In the genomic region with DNA sequence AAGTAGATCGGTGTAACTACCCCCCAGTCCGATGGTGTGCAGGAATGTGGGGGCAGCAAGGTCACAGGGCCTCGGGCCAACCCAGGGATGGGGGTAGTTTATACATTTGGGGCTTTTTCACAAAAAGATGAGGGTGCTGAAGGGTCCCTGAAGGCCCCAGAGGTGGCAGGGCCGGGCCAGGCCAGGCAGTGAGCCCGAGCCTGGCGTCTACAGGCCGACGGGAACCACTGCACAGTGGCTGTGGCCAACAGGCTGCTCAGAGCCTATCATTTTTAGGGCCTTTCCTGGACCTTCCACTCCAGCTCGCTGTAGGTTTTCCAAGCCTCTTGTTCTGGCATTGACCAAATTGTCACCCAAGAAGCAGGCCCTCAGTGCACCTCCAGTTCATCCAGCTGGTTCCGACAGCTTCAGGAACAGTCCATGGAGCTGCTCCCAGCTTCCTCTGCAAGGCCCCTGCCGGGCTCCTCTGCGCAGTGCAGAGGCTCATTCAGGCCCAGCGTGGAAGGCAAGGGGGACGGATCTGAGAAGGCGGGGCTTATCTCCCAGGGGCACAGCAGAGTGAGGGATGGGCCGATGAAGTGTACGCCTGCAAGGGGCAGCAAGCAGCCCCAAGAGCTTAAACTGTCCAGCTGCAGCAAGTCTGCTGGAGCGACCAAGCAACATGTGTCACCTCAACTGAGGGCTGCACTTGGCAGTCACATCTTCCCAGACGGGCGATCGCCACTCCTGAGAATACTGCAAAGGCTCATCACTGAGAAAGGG, we compare ENCODE assay signal across 1 cellular context.
A peak's percentile ranks its signal among the peaks of the same experiment; 100 is the strongest.
TF ChIP-seq lines count a peak whose summit lies in the region.

No MANE protein-coding gene starts in this region.

TF ChIP-seq in K562, 482 proteins besides CTCF, POLR2A, EP300 and RAD21:
- TF ChIP-seq, protein P1, sequence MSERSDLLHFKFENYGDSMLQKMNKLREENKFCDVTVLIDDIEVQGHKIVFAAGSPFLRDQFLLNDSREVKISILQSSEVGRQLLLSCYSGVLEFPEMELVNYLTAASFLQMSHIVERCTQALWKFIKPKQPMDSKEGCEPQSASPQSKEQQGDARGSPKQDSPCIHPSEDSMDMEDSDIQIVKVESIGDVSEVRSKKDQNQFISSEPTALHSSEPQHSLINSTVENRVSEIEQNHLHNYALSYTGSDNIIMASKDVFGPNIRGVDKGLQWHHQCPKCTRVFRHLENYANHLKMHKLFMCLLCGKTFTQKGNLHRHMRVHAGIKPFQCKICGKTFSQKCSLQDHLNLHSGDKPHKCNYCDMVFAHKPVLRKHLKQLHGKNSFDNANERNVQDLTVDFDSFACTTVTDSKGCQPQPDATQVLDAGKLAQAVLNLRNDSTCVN (CRISPR knock-in tag; IDR thresholded peaks at IDR 0.05) = no peak
- no peak for TF ChIP-seq ZNF280A (IDR thresholded peaks at IDR 0.05; ENCODE audit: low read depth, partially characterized antibody)
- TF ChIP-seq PREB (CRISPR knock-in tag; IDR thresholded peaks at IDR 0.05) = no peak
- peak; percentile 43 for TF ChIP-seq POLR2G (IDR thresholded peaks at IDR 0.05; ENCODE audit: low read depth, low read length)
- peak; percentile 11 for TF ChIP-seq HMGN3 (IDR thresholded peaks at IDR 0.05; ENCODE audit: borderline replicate concordance, extremely low read depth, insufficient read length, low read depth, low read length)
- no peak for TF ChIP-seq PRDM10 (IDR thresholded peaks at IDR 0.05; ENCODE audit: partially characterized antibody)
